ENCODE assay signal across 9 cellular contexts in the genomic region with DNA sequence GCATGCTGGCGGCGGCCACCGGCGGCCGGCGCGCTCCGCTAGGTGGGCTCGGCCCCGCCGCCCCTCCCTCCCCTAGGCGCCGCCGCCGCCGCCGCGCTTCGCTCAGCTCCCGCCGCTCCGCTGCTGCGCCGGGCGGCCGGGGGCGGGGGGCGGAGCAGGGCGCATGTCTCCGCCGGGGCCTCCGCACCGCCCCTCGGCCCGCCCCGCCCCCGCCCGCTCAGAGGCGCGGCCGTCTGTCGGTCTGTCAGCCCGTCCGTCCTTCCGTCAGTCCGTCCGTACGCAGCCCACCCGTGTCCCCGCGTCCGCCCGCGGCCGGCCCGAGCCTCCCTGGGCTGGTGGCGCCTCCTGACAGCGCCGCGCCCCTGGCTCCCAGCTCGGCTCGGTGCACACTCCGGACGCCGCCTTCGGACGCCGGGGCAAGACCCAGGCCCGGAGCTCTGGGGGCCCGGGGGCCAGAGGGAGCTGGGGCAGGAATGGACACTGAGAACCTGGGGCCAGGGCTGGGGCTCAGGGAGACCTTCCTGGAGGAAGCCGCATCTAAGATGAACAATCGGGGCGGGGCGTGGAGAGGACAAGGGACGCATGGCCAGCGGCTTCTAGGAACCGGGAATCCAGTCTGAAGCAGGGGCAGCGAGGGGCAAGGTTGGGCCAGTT. TPM values are rescaled to one million over a fixed set of nuclear protein-coding genes. Genes with fewer than 3 reads are reported as not detected.
DNase-seq lines count a peak whose midpoint lies in the region; ATAC-seq and TF ChIP-seq lines count a peak whose summit lies in the region.
"Had no signal": no experiment of that assay in that cellular context is flagged by ENCODE, and none has a peak within 500 bp of the region (broad histone marks: within the 10 kb centered on the region; RNA-seq: fewer than 3 reads in every experiment).

A gene (minus strand): TSS at position 138 of the 654 bp plus-strand sequence. CDS start 6,193 bp downstream, outside the sequence.

- ATAC-seq in HG02884 (IDR thresholded peaks at IDR 0.05; ENCODE audit: unreplicated experiment) (no peak), GM19324 (IDR thresholded peaks at IDR 0.05; ENCODE audit: low FRiP score, unreplicated experiment) (no peak)

- H3K36me3 ChIP-seq in BE2C (no peaks in the 10 kb centered on the region), HAP-1 (replicated peaks) (no peaks in the 10 kb centered on the region; the same call in 1 of the 2 replicates), ascending aorta (no peaks in the 10 kb centered on the region)
- H3K36me3 ChIP-seq: neutrophil had no signal

- intact Hi-C loops in ascending aorta (cut with DNase I): no loop called here

- no peak for TF ChIP-seq CTCF in BE2C (IDR thresholded peaks at IDR 0.05; ENCODE audit: low read depth, low read length)
- TF ChIP-seq CTCF in ascending aorta (IDR thresholded peaks at IDR 0.05): no peak

- H3K4me1 ChIP-seq in BE2C (no peaks in the 10 kb centered on the region), HAP-1 (peaks cover 4% of the 10 kb centered on the region), ascending aorta (peaks cover 0 to 6% of the 10 kb centered on the region in 2 donors)

- in situ Hi-C loops in HAP-1 (cut with MboI; ENCODE audit: low sequenced_read_pairs): no loop called here

- H3K27ac ChIP-seq in ascending aorta: no peak within 1 kb of the TSS
- H3K27ac ChIP-seq: neutrophil had no signal

- DNase-seq in BE2C (no peak), HAP-1 (ENCODE audit: low spot score in 2 of 2) (peak in 1 of 2 experiments; percentile 57), SK-N-DZ (ENCODE audit: low spot score) (peak; percentile 42), ascending aorta (ENCODE audit: low spot score in 2 of 2) (no peak)
- DNase-seq in stimulated activated CD4-positive, alpha-beta T cell treated with anti-CD3 and anti-CD28 coated beads, Interleukin-15, amount 100 ng/mL, for 24 hours: peak; percentile 77

- H3K9me3 ChIP-seq in BE2C: no peaks in the 10 kb centered on the region
- no peaks in the 10 kb centered on the region for H3K9me3 ChIP-seq in HAP-1
- H3K9me3 ChIP-seq in ascending aorta: no peaks in the 10 kb centered on the region
- peaks cover 2% of the 10 kb centered on the region for H3K9me3 ChIP-seq in iPS-18c (ENCODE audit: control insufficient read depth, insufficient read depth, low read length)
- H3K9me3 ChIP-seq: neutrophil had no signal

- H3K27me3 ChIP-seq in BE2C: no peaks in the 10 kb centered on the region
- no peaks in the 10 kb centered on the region for H3K27me3 ChIP-seq in HAP-1 (ENCODE audit: low read depth)
- H3K27me3 ChIP-seq in ascending aorta: peaks cover 7% of the 10 kb centered on the region

- H3K4me3 ChIP-seq in BE2C (ENCODE audit: low read depth, low read length): peak within 1 kb of the TSS; percentile 44
- H3K4me3 ChIP-seq in HAP-1: peak within 1 kb of the TSS; percentile 53
- peak within 1 kb of the TSS; percentile 64 to 67 for H3K4me3 ChIP-seq in ascending aorta
- peak within 1 kb of the TSS; percentile 72 for H3K4me3 ChIP-seq in iPS-18c (ENCODE audit: insufficient read depth, low read depth, low read length)

RNA-seq across cellular contexts. Expression of the gene that starts here (rescaled TPM):
- 2.1 TPM for polyA plus RNA-seq in BE2C (2012; ENCODE audit: insufficient read depth, insufficient read length, low read depth)
- polyA plus RNA-seq in SK-N-DZ (2014; cell fraction: cytosol; rRNA removed): 5.6 and 7.6 TPM in 2 replicates
- 5.1 and 7.4 TPM in 2 replicates for polyA plus RNA-seq in SK-N-DZ (2014; cell fraction: nucleus; rRNA removed)
- 24.3 TPM for total RNA-seq in ascending aorta

Comparison
In these comparisons a context has a peak if more than half of its experiments do, and no peak if none do; other contexts are left out.
1. DNase-seq: peak in SK-N-DZ (single experiment) and stimulated activated CD4-positive, alpha-beta T cell treated with anti-CD3 and anti-CD28 coated beads, Interleukin-15, amount 100 ng/mL, for 24 hours (single experiment); none in BE2C (single experiment) and ascending aorta (0 of 2).
2. Peak in every context shown above with its lines, with median percentiles within 50 percentile points of each other: H3K4me3 ChIP-seq.